Comparison of ENCODE assay signal across 7 cellular contexts in genomic region chr6:15816661-15817060, GRCh38.
"Had no signal": no experiment of that assay in that cellular context is flagged by ENCODE, and none has a peak within 500 bp of the region (broad histone marks: within the 10 kb centered on the region; RNA-seq: fewer than 3 reads in every experiment).

No MANE protein-coding gene starts in this region.

- H3K4me2 ChIP-seq: GM23338 had no signal

- H3K27ac Mint-ChIP-seq: GM23338, IgD-negative memory B cell had no signal

- H3K9me3 Mint-ChIP-seq: GM23338, H9 had no signal

- H3K4me3 ChIP-seq: GM23338 had no signal

- H3K4me3 Mint-ChIP-seq: GM23338, H9, IgD-negative memory B cell had no signal

- DNase-seq: H9, HCEC 1CT, KBM-7 had no signal

- ATAC-seq: GM23338, HepG2 had no signal

- H3K27ac ChIP-seq: HL-60 had no signal
